Comparison of ENCODE assay signal across 14 cellular contexts in genomic region chr11:394858-395655, GRCh38. TPM values are rescaled to one million over a fixed set of nuclear protein-coding genes. Genes with fewer than 3 reads are reported as not detected.
DNase-seq lines count a peak whose midpoint lies in the region; ATAC-seq, FAIRE-seq and TF ChIP-seq lines count a peak whose summit lies in the region.
"Had no signal": no experiment of that assay in that cellular context is flagged by ENCODE, and none has a peak within 500 bp of the region (broad histone marks: within the 10 kb centered on the region; RNA-seq: fewer than 3 reads in every experiment).

No MANE protein-coding gene starts in this region.

- H2AFZ ChIP-seq in PC-9: no peak overlapping the region

- CTCF ChIA-PET in CD4-positive, alpha-beta T cell (lab: Charles Lee): interaction anchor here (2.3 kb wide), 1 partner anchor 144 kb away, joined by 9 read pairs; no protein-coding TSS in a partner anchor
- CTCF ChIA-PET in PC-9 (lab: Charles Lee): no interaction called here

- no peak for DNase-seq in CD4-positive, alpha-beta T cell
- no peak for DNase-seq in PC-9
- DNase-seq in glutamatergic neuron: no peak
- DNase-seq in pancreas: peak in 1 of 6 donors; percentile 42
- no peak for DNase-seq in D721Med (ENCODE audit: insufficient read length, low spot score)
- no peak for DNase-seq in coronary artery (ENCODE audit: low spot score)
- no peak for DNase-seq in nephron progenitor cell
- DNase-seq: activated CD4-positive, alpha-beta T cell treated with anti-CD3 and anti-CD28 coated beads for 48 hours; hippocampal formation; NCI-H2029; stimulated activated CD4-positive, alpha-beta T cell treated with anti-CD3 and anti-CD28 coated beads, Interleukin-12 subunit alpha, Interleukin-12 subunit beta, amount 100 ng/mL, for 4 hours had no signal

- H3K27ac Mint-ChIP-seq in CD4-positive, alpha-beta T cell: no peak overlapping the region
- H3K27ac Mint-ChIP-seq in glutamatergic neuron (ENCODE audit: unreplicated experiment) (no peak overlapping the region), nephron progenitor cell (no peak overlapping the region)
- H3K27ac Mint-ChIP-seq: activated T-helper 1 cell treated with anti-CD3 and anti-CD28 coated beads, Interleukin-12 subunit alpha, Interleukin-12 subunit beta, Interleukin-2, Interleukin-4 antibody, amounts not matched to agents 30 ng/mL and 10 ng/mL and 1 ng/mL, durations not matched to agents 14 hours and 24 hours and 36 hours had no signal

- H3K4me3 Mint-ChIP-seq in CD4-positive, alpha-beta T cell: peak overlapping the region; percentile 42
- H3K4me3 Mint-ChIP-seq in glutamatergic neuron (ENCODE audit: unreplicated experiment) (peak overlapping the region; percentile 55), nephron progenitor cell (no peak overlapping the region)
- H3K4me3 Mint-ChIP-seq: activated T-helper 1 cell treated with anti-CD3 and anti-CD28 coated beads, Interleukin-12 subunit alpha, Interleukin-12 subunit beta, Interleukin-2, Interleukin-4 antibody, amounts not matched to agents 30 ng/mL and 10 ng/mL and 1 ng/mL, durations not matched to agents 14 hours and 24 hours and 36 hours had no signal

- TF ChIP-seq CTCF in CD4-positive, alpha-beta T cell (IDR thresholded peaks at IDR 0.05): no peak
- TF ChIP-seq CTCF in PC-9 (conservative IDR thresholded peaks at IDR 0.05) (no peak), glutamatergic neuron (IDR thresholded peaks at IDR 0.05; ENCODE audit: partially characterized antibody, unreplicated experiment) (no peak), pancreas (IDR thresholded peaks at IDR 0.05) (no peak), D721Med (IDR thresholded peaks at IDR 0.05; ENCODE audit: insufficient read depth, missing control alignments) (no peak), coronary artery (IDR thresholded peaks at IDR 0.05) (no peak), nephron progenitor cell (IDR thresholded peaks at IDR 0.05) (no peak)

- H3K4me2 ChIP-seq in PC-9: peak overlapping the region; percentile 89

- peaks cover 16% of the 10 kb centered on the region for H3K27me3 Mint-ChIP-seq in CD4-positive, alpha-beta T cell
- peaks cover 3% of the 10 kb centered on the region for H3K27me3 Mint-ChIP-seq in glutamatergic neuron (ENCODE audit: unreplicated experiment)
- peaks cover 11% of the 10 kb centered on the region for H3K27me3 Mint-ChIP-seq in nephron progenitor cell (ENCODE audit: low read depth, poor library complexity)

- no peaks in the 10 kb centered on the region for H3K36me3 Mint-ChIP-seq in CD4-positive, alpha-beta T cell (ENCODE audit: low read depth)
- no peaks in the 10 kb centered on the region for H3K36me3 Mint-ChIP-seq in glutamatergic neuron (ENCODE audit: unreplicated experiment)
- no peaks in the 10 kb centered on the region for H3K36me3 Mint-ChIP-seq in nephron progenitor cell (ENCODE audit: low read depth)

- BruUV-seq in PC-9 (replicated peaks; lab: Mats Ljungman, UMichigan): TSS peak; percentile 48

- POLR2A ChIA-PET in CD4-positive, alpha-beta T cell (lab: Charles Lee): no interaction called here
- POLR2A ChIA-PET in PC-9 (lab: Charles Lee; ENCODE audit: unreplicated experiment): no interaction called here

- H3K36me3 ChIP-seq in PC-9 (ENCODE audit: low read depth) (no peaks in the 10 kb centered on the region), pancreas (peaks cover 0 to 9% (median 2%) of the 10 kb centered on the region in 3 donors)

- H3K4me1 ChIP-seq in PC-9 (replicated peaks; ENCODE audit: insufficient read depth): peaks cover 10% of the 10 kb centered on the region
- peaks cover 0 to 3% (median 0%) of the 10 kb centered on the region in 3 donors for H3K4me1 ChIP-seq in pancreas

- no peak for FAIRE-seq in pancreas (lab: Jason Lieb, UNC)
- no peak for FAIRE-seq in D721Med (lab: Jason Lieb, UNC)
- FAIRE-seq: endothelial cell of umbilical vein had no signal

- H4K20me1 ChIP-seq in PC-9 (ENCODE audit: insufficient read depth): peaks cover 3% of the 10 kb centered on the region; the same call in 1 of the 2 replicates

- no peaks in the 10 kb centered on the region for H3F3A ChIP-seq in PC-9 (ENCODE audit: insufficient read depth, low read depth)

- peaks cover 24% of the 10 kb centered on the region for H3K79me2 ChIP-seq in PC-9 (ENCODE audit: low read depth)

- H3K4me1 Mint-ChIP-seq in CD4-positive, alpha-beta T cell (ENCODE audit: low read depth): peaks cover 5% of the 10 kb centered on the region
- H3K4me1 Mint-ChIP-seq in glutamatergic neuron (ENCODE audit: low read depth, unreplicated experiment) (no peaks in the 10 kb centered on the region), nephron progenitor cell (peaks cover 2% of the 10 kb centered on the region)

- no peaks in the 10 kb centered on the region for H3K9me2 ChIP-seq in PC-9 (ENCODE audit: insufficient read depth)

- intact Hi-C loops in CD4-positive, alpha-beta T cell (cut with DNase I, micrococcal nuclease): no loop called here
- intact Hi-C loops in PC-9 (cut with micrococcal nuclease; ENCODE audit: unreplicated experiment) (loop anchor here (2.0 to 5.0 kb wide), 2 partner anchors 54 to 122 kb away; no protein-coding TSS in a partner anchor), pancreas (cut with DNase I) (no loop called here)

- no peaks in the 10 kb centered on the region for H3K9me3 ChIP-seq in CD4-positive, alpha-beta T cell (ENCODE audit: control insufficient read depth, low read length)
- H3K9me3 ChIP-seq in PC-9 (ENCODE audit: insufficient read depth, low read depth): no peaks in the 10 kb centered on the region
- H3K9me3 ChIP-seq in pancreas: no peaks in the 10 kb centered on the region

- 31 to 39% methylated on average over 23 to 25 of the region's 25 CpGs for WGBS in pancreas, 2 donors

- ATAC-seq in CD4-positive, alpha-beta T cell (ENCODE audit: poor library complexity): no peak
- ATAC-seq in pancreas (no peak), GM18498 (IDR thresholded peaks at IDR 0.05; ENCODE audit: unreplicated experiment) (no peak)

- no peaks in the 10 kb centered on the region for H3K9me3 Mint-ChIP-seq in CD4-positive, alpha-beta T cell
- H3K9me3 Mint-ChIP-seq in glutamatergic neuron (ENCODE audit: unreplicated experiment) (peaks cover 4% of the 10 kb centered on the region), nephron progenitor cell (peaks cover 11% of the 10 kb centered on the region)
- H3K9me3 Mint-ChIP-seq: activated T-helper 1 cell treated with anti-CD3 and anti-CD28 coated beads, Interleukin-12 subunit alpha, Interleukin-12 subunit beta, Interleukin-2, Interleukin-4 antibody, amounts not matched to agents 30 ng/mL and 10 ng/mL and 1 ng/mL, durations not matched to agents 14 hours and 24 hours and 36 hours had no signal

- H3K27me3 ChIP-seq in CD4-positive, alpha-beta T cell (ENCODE audit: control insufficient read depth, insufficient read depth, low read length): no peaks in the 10 kb centered on the region
- no peaks in the 10 kb centered on the region for H3K27me3 ChIP-seq in PC-9 (ENCODE audit: insufficient read depth, low read depth)
- no peaks in the 10 kb centered on the region for H3K27me3 ChIP-seq in pancreas

- H3K4me3 ChIP-seq in PC-9: peak overlapping the region; percentile 89
- H3K4me3 ChIP-seq in pancreas: peak overlapping the region; percentile 60 to 77 (median 64)
- no peak overlapping the region for H3K4me3 ChIP-seq in coronary artery

- no peak overlapping the region for H3K27ac ChIP-seq in CD4-positive, alpha-beta T cell (ENCODE audit: low read depth, low read length)
- peak overlapping the region; percentile 34 for H3K27ac ChIP-seq in PC-9
- H3K27ac ChIP-seq in pancreas: peak overlapping the region in 3 of 4 donors; percentile 71 to 83 (median 74)
- no peak overlapping the region for H3K27ac ChIP-seq in coronary artery

RNA-seq across cellular contexts. Expression of gene PKP3, which starts 1.0 kb away (rescaled TPM):
- total RNA-seq in CD4-positive, alpha-beta T cell: under 1 TPM in 1 of 2 experiments, not detected in 1; 0.60 TPM
- total RNA-seq in PC-9 (2021): 83.7 and 109 TPM in 2 replicates
- not detected for total RNA-seq in glutamatergic neuron (ENCODE audit: unreplicated experiment)
- total RNA-seq in pancreas: 10 to 100 TPM; 23.4 to 36.1 (median 26.2) TPM
- polyA plus RNA-seq in pancreas: 10 to 100 TPM; 33.8 to 50.5 TPM
- total RNA-seq: activated T-helper 1 cell treated with anti-CD3 and anti-CD28 coated beads, Interleukin-12 subunit alpha, Interleukin-12 subunit beta, Interleukin-2, Interleukin-4 antibody, amounts not matched to agents 30 ng/mL and 10 ng/mL and 1 ng/mL, durations not matched to agents 14 hours and 24 hours and 36 hours had no signal

RNA-seq across cellular contexts. Expression of gene SIGIRR, which starts 19.7 kb away (rescaled TPM):
- 100 to 1,000 TPM; 358 to 392 TPM for total RNA-seq in CD4-positive, alpha-beta T cell
- total RNA-seq in PC-9 (2021): 78.9 and 98.3 TPM in 2 replicates
- 26.5 TPM for total RNA-seq in glutamatergic neuron (ENCODE audit: unreplicated experiment)
- 10 to 100 TPM; 39.2 to 62.1 (median 46.9) TPM for total RNA-seq in pancreas
- 100 to 1,000 TPM; 138 to 158 TPM for polyA plus RNA-seq in pancreas

RNA-seq across cellular contexts. Expression of gene B4GALNT4, which starts 25.8 kb away (rescaled TPM):
- 1 to 10 TPM; 4.2 to 6.0 TPM for total RNA-seq in CD4-positive, alpha-beta T cell
- total RNA-seq in PC-9 (2021): 4.7 and 6.1 TPM in 2 replicates
- total RNA-seq in glutamatergic neuron (ENCODE audit: unreplicated experiment): 418 TPM
- total RNA-seq in pancreas: 1 to 10 TPM in 5 of 6 donors, under 1 TPM in 1; 0.95 to 4.8 (median 1.8) TPM
- polyA plus RNA-seq in pancreas: 10 to 100 TPM in 1 of 2 donors, 1 to 10 TPM in 1; 6.8 to 25.9 TPM

RNA-seq across cellular contexts. Expression of gene ANO9, which starts 46.8 kb away (rescaled TPM):
- 100 to 1,000 TPM; 109 to 114 TPM for total RNA-seq in CD4-positive, alpha-beta T cell
- total RNA-seq in PC-9 (2021) (18.1 and 27.6 TPM in 2 replicates), glutamatergic neuron (ENCODE audit: unreplicated experiment) (1.8 TPM), pancreas (10 to 100 TPM in 4 of 6 donors, 1 to 10 TPM in 2; 6.2 to 32.1 (median 12.5) TPM)
- 10 to 100 TPM; 46.2 to 68.7 TPM for polyA plus RNA-seq in pancreas
- total RNA-seq: endothelial cell of umbilical vein had no signal

RNA-seq across cellular contexts. Expression of gene PTDSS2, which starts 55.0 kb away (rescaled TPM):
- 10 to 100 TPM; 15.2 to 18.4 TPM for total RNA-seq in CD4-positive, alpha-beta T cell
- total RNA-seq in PC-9 (2021) (32.5 and 38.8 TPM in 2 replicates), glutamatergic neuron (ENCODE audit: unreplicated experiment) (123 TPM), pancreas (10 to 100 TPM; 11.3 to 17.4 (median 15.2) TPM)
- polyA plus RNA-seq in pancreas: 10 to 100 TPM; 24.7 to 44.7 TPM

Comparison
In these comparisons a context has a peak if more than half of its experiments do, and no peak if none do; other contexts are left out.
1. H3K27ac ChIP-seq: peak in PC-9 (single experiment) and pancreas (3 of 4); none in CD4-positive, alpha-beta T cell (single experiment) and coronary artery (0 of 2).
2. RNA of gene PKP3, which starts 1.0 kb away (total RNA-seq): 83.7 to 109 TPM in PC-9 and 23.4 to 36.1 TPM in pancreas; 0.60 TPM in CD4-positive, alpha-beta T cell and not detected in glutamatergic neuron (single experiment); every median in the first group is over 10 times any median in the second.
3. RNA of gene B4GALNT4, which starts 25.8 kb away (total RNA-seq): 418 TPM in glutamatergic neuron (single experiment); 4.2 to 6.0 TPM in CD4-positive, alpha-beta T cell, 4.7 to 6.1 TPM in PC-9 and 0.95 to 4.8 TPM in pancreas; every median in the first group is over 10 times any median in the second.